In genomic region chr6:53300656-53301551, GRCh38 we compare ENCODE assay signal across 8 cellular contexts. TPM values are rescaled to one million over a fixed set of nuclear protein-coding genes. Genes with fewer than 3 reads are reported as not detected.
A peak's percentile ranks its signal among the peaks of the same experiment; 100 is the strongest.
DNase-seq lines count a peak whose midpoint lies in the region; ATAC-seq and TF ChIP-seq lines count a peak whose summit lies in the region.

No MANE protein-coding gene starts in this region.

- no peaks in the 10 kb centered on the region for H3K36me3 Mint-ChIP-seq in chondrocyte (ENCODE audit: low read depth)
- peaks cover 0 to 1% (median 0%) of the 10 kb centered on the region in 5 donors for H3K36me3 Mint-ChIP-seq in naive thymus-derived CD4-positive, alpha-beta T cell

- no peaks in the 10 kb centered on the region for H3K27me3 Mint-ChIP-seq in chondrocyte (ENCODE audit: low read depth)
- no peaks in the 10 kb centered on the region for H3K27me3 Mint-ChIP-seq in naive thymus-derived CD4-positive, alpha-beta T cell

- no peaks in the 10 kb centered on the region for H3K9me3 Mint-ChIP-seq in chondrocyte (ENCODE audit: low read depth)
- H3K9me3 Mint-ChIP-seq in naive thymus-derived CD4-positive, alpha-beta T cell = peaks cover 0 to 2% (median 0%) of the 10 kb centered on the region in 11 donors

- peak; percentile 77 for DNase-seq in OCI-M1 (lab: John Stamatoyannopoulos, UW)
- no peak for DNase-seq in chondrocyte (ENCODE audit: low spot score)
- no peak for DNase-seq in naive thymus-derived CD4-positive, alpha-beta T cell
- DNase-seq in DMS53 treated with DMSO at 0.1 percent for 48 hours (lab: John Stamatoyannopoulos, UW; ENCODE audit: unreplicated experiment) = no peak
- DNase-seq in NCI-H1436 (lab: John Stamatoyannopoulos, UW) = no peak

- TF ChIP-seq CTCF in chondrocyte (IDR thresholded peaks at IDR 0.05) = no peak

- no peak overlapping the region for H3K4me3 ChIP-seq in BLaER1
- H3K4me3 ChIP-seq in naive thymus-derived CD4-positive, alpha-beta T cell (ENCODE audit: low read length) = no peak overlapping the region

- H3K9ac ChIP-seq in BLaER1 = peak overlapping the region; percentile 48

- intact Hi-C loops in naive thymus-derived CD4-positive, alpha-beta T cell (cut with micrococcal nuclease) = loop anchor here (5.0 to 10.0 kb wide), 2 partner anchors 184 to 351 kb away; no protein-coding TSS in a partner anchor

- H3K4me2 ChIP-seq in BLaER1 = peak overlapping the region; percentile 90

- peaks cover 64% of the 10 kb centered on the region for H3K4me1 Mint-ChIP-seq in chondrocyte (ENCODE audit: low read depth)
- H3K4me1 Mint-ChIP-seq in naive thymus-derived CD4-positive, alpha-beta T cell = peaks cover 53 to 84% (median 78%) of the 10 kb centered on the region in 7 donors

- peak overlapping the region; percentile 68 for H3K27ac ChIP-seq in BLaER1
- H3K27ac ChIP-seq in naive thymus-derived CD4-positive, alpha-beta T cell (ENCODE audit: low read depth, low read length) = no peak overlapping the region

- POLR2A ChIA-PET in naive thymus-derived CD4-positive, alpha-beta T cell (lab: Charles Lee) = interaction anchor here (0.6 to 3.6 kb wide), 10 partner anchors 10 to 127 kb away, joined by 3 to 37 read pairs (median 5); partner anchors contain the start of gene ELOVL5

- CTCF ChIA-PET in naive thymus-derived CD4-positive, alpha-beta T cell (lab: Charles Lee) = interaction anchor here (0.6 to 4.3 kb wide), 3 partner anchors 9 to 882 kb away, joined by 3 to 19 read pairs (median 3); no protein-coding TSS in a partner anchor

- peaks cover 54% of the 10 kb centered on the region for H4K20me1 ChIP-seq in BLaER1

- peaks cover 88% of the 10 kb centered on the region for H3K4me1 ChIP-seq in BLaER1
- H3K4me1 ChIP-seq in naive thymus-derived CD4-positive, alpha-beta T cell (ENCODE audit: control insufficient read depth in 2 of 2, insufficient read depth in 2 of 2, low read length in 2 of 2) = peaks cover 35 to 52% of the 10 kb centered on the region in 2 donors

- H3K36me3 ChIP-seq in BLaER1 = peaks cover 10% of the 10 kb centered on the region
- H3K36me3 ChIP-seq in naive thymus-derived CD4-positive, alpha-beta T cell (ENCODE audit: control insufficient read depth in 2 of 3, insufficient read depth in 3 of 3, low read length in 3 of 3) = no peaks in the 10 kb centered on the region

- peak; percentile 48 for ATAC-seq in naive thymus-derived CD4-positive, alpha-beta T cell
- no peak for ATAC-seq in HG03354 (IDR thresholded peaks at IDR 0.05; ENCODE audit: poor library complexity, severe bottlenecking, unreplicated experiment)
- no peak for ATAC-seq in GM21528 (IDR thresholded peaks at IDR 0.05; ENCODE audit: low FRiP score, unreplicated experiment)

- no peaks in the 10 kb centered on the region for H3K27me3 ChIP-seq in BLaER1
- no peaks in the 10 kb centered on the region for H3K27me3 ChIP-seq in naive thymus-derived CD4-positive, alpha-beta T cell (ENCODE audit: control insufficient read depth in 2 of 2, insufficient read depth in 2 of 2, low read length in 2 of 2)

- peak overlapping the region; percentile 6 for H3K27ac Mint-ChIP-seq in chondrocyte (ENCODE audit: unreplicated experiment)
- peak overlapping the region; percentile 33 to 92 (median 68) for H3K27ac Mint-ChIP-seq in naive thymus-derived CD4-positive, alpha-beta T cell

- peaks cover 7% of the 10 kb centered on the region; the same call in 1 of the 2 replicates for H3K9me3 ChIP-seq in BLaER1
- no peaks in the 10 kb centered on the region for H3K9me3 ChIP-seq in naive thymus-derived CD4-positive, alpha-beta T cell (ENCODE audit: control insufficient read depth in 2 of 3, low read length in 3 of 3)

- H3K4me3 Mint-ChIP-seq in chondrocyte (ENCODE audit: unreplicated experiment) = no peak overlapping the region
- H3K4me3 Mint-ChIP-seq in naive thymus-derived CD4-positive, alpha-beta T cell = peak overlapping the region; percentile 5 to 74 (median 50)

RNA-seq across cellular contexts. Expression of gene ELOVL5, which starts 47.8 kb away (rescaled TPM):
- 95.1 to 127 TPM (median 102 TPM) in 3 replicates for total RNA-seq in chondrocyte
- total RNA-seq in naive thymus-derived CD4-positive, alpha-beta T cell = 100 to 1,000 TPM in 1 of 5 experiments, 10 to 100 TPM in 4; 49.7 to 124 (median 71.3) TPM
- 10 to 100 TPM; 40.9 to 52.5 TPM for polyA plus RNA-seq in naive thymus-derived CD4-positive, alpha-beta T cell
